Comparison of ENCODE assay signal across 23 cellular contexts in the genomic region with DNA sequence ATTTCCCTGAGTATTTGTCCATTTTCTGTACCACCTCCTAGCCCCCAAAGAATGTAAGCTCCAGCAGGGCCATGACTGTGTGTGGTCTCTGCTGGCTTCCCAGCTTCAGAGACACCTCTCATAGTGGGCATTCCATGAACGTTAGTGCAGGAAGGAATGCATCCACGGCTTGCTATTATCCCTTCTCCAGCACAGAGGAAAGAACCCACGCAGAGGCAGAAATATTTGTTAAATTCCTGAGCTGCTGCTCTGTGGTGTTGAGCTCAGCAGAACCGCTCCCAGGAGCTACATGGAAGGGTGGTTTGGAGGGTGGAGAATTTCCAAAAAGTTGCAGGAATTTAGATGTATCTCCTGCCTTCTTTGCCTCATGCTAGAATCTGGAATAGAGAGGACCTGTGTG.
DNase-seq lines count a peak whose midpoint lies in the region; ATAC-seq, FAIRE-seq and TF ChIP-seq lines count a peak whose summit lies in the region.
"Had no signal": no experiment of that assay in that cellular context is flagged by ENCODE, and none has a peak within 500 bp of the region (broad histone marks: within the 10 kb centered on the region; RNA-seq: fewer than 3 reads in every experiment).

No MANE protein-coding gene starts in this region.

- H3K27me3 Mint-ChIP-seq in CD4-positive, alpha-beta memory T cell, result peaks cover 0 to 2% of the 10 kb centered on the region in 2 donors
- H3K27me3 Mint-ChIP-seq in stimulated activated memory B cell treated with anti-CD40 and anti-IgM and Interleukin-4, amounts not matched to agents 10 μg/mL and 1 μg/mL and 100 μg/mL, for 72 hours, result no peaks in the 10 kb centered on the region
- H3K27me3 Mint-ChIP-seq in activated CD8-positive, alpha-beta T cell treated with anti-CD3 and anti-CD28 coated beads, Interleukin-2, amount 10 ng/mL, durations not matched to agents 7 days and 5 days (ENCODE audit: low read depth), result no peaks in the 10 kb centered on the region
- H3K27me3 Mint-ChIP-seq: activated naive CD8-positive, alpha-beta T cell had no signal

- no peaks in the 10 kb centered on the region for H3K27me3 ChIP-seq in CD4-positive, alpha-beta memory T cell (ENCODE audit: insufficient read depth, low read length)
- H3K27me3 ChIP-seq: dorsolateral prefrontal cortex, foreskin keratinocyte, hepatocyte, MG63, transverse colon had no signal

- no peak overlapping the region for H3K27ac ChIP-seq in CD4-positive, alpha-beta memory T cell (ENCODE audit: low read depth, low read length)
- H3K27ac ChIP-seq: foreskin keratinocyte, hepatocyte, transverse colon had no signal

- peak; percentile 89 for DNase-seq in astrocyte of the hippocampus (ENCODE audit: low read depth, low spot score)
- peak; percentile 79 for DNase-seq in kidney glomerular epithelial cell (lab: John Stamatoyannopoulos, UW)
- peak; percentile 10 for DNase-seq in retinal pigment epithelial cell (ENCODE audit: low read depth)
- no peak for DNase-seq in CD4-positive, alpha-beta memory T cell
- DNase-seq in activated CD8-positive, alpha-beta T cell treated with anti-CD3 and anti-CD28 coated beads, Interleukin-2, amount 10 ng/mL, durations not matched to agents 7 days and 5 days, result no peak
- no peak for DNase-seq in DMS79 (lab: John Stamatoyannopoulos, UW)
- DNase-seq: DND-41; dorsolateral prefrontal cortex; foreskin keratinocyte; MG63; natural killer cell; NCI-H1436 treated with DMSO at 0.1 percent for 48 hours; NCI-H526; stimulated activated CD4-positive, alpha-beta T cell treated with anti-CD3 and anti-CD28 coated beads, Interleukin-2, amount 100 ng/mL, for 48 hours; T1000; transverse colon had no signal

- no peak overlapping the region for H3K4me3 Mint-ChIP-seq in CD4-positive, alpha-beta memory T cell
- no peak overlapping the region for H3K4me3 Mint-ChIP-seq in stimulated activated memory B cell treated with anti-CD40 and anti-IgM and Interleukin-4, amounts not matched to agents 10 μg/mL and 1 μg/mL and 100 μg/mL, for 72 hours
- H3K4me3 Mint-ChIP-seq in activated CD8-positive, alpha-beta T cell treated with anti-CD3 and anti-CD28 coated beads, Interleukin-2, amount 10 ng/mL, durations not matched to agents 7 days and 5 days, result no peak overlapping the region
- H3K4me3 Mint-ChIP-seq: activated naive CD8-positive, alpha-beta T cell; activated T-helper 1 cell treated with anti-CD3 and anti-CD28 coated beads, Interleukin-12 subunit alpha, Interleukin-12 subunit beta, Interleukin-2, Interleukin-4 antibody, amounts not matched to agents 30 ng/mL and 10 ng/mL and 1 ng/mL, durations not matched to agents 14 hours and 24 hours and 36 hours; IgD-negative memory B cell; natural killer cell; stimulated activated naive CD8-positive, alpha-beta T cell treated with anti-CD3 and anti-CD28 coated beads, Interleukin-15, Interleukin-2, amounts not matched to agents 100 ng/mL and 50 ng/mL, for 24 hours had no signal

- CTCF ChIA-PET in CD4-positive, alpha-beta memory T cell (lab: Charles Lee; ENCODE audit: partially characterized antibody), result interaction anchor here (0.7 kb wide), 1 partner anchor 104 kb away, joined by 3 read pairs; no protein-coding TSS in a partner anchor
- CTCF ChIA-PET in activated CD8-positive, alpha-beta T cell treated with anti-CD3 and anti-CD28 coated beads, Interleukin-2, amount 10 ng/mL, durations not matched to agents 7 days and 5 days (lab: Charles Lee), result no interaction called here

- no peaks in the 10 kb centered on the region for H3K36me3 Mint-ChIP-seq in CD4-positive, alpha-beta memory T cell
- H3K36me3 Mint-ChIP-seq in stimulated activated memory B cell treated with anti-CD40 and anti-IgM and Interleukin-4, amounts not matched to agents 10 μg/mL and 1 μg/mL and 100 μg/mL, for 72 hours, result no peaks in the 10 kb centered on the region
- H3K36me3 Mint-ChIP-seq in activated CD8-positive, alpha-beta T cell treated with anti-CD3 and anti-CD28 coated beads, Interleukin-2, amount 10 ng/mL, durations not matched to agents 7 days and 5 days (ENCODE audit: low read depth), result no peaks in the 10 kb centered on the region
- H3K36me3 Mint-ChIP-seq: activated naive CD8-positive, alpha-beta T cell; IgD-negative memory B cell; natural killer cell had no signal

- H3K4me1 ChIP-seq in CD4-positive, alpha-beta memory T cell (ENCODE audit: insufficient read depth, low read length), result no peaks in the 10 kb centered on the region
- H3K4me1 ChIP-seq: foreskin keratinocyte, transverse colon had no signal

- H3K36me3 ChIP-seq in CD4-positive, alpha-beta memory T cell (ENCODE audit: insufficient read depth, low read length), result no peaks in the 10 kb centered on the region
- H3K36me3 ChIP-seq: MG63, transverse colon had no signal

- H3K4me3 ChIP-seq in retinal pigment epithelial cell (ENCODE audit: low read length), result no peak overlapping the region
- no peak overlapping the region for H3K4me3 ChIP-seq in CD4-positive, alpha-beta memory T cell (ENCODE audit: low read length in 2 of 2)
- H3K4me3 ChIP-seq: dorsolateral prefrontal cortex, hepatocyte, MG63, transverse colon had no signal

- H3K9me3 ChIP-seq in CD4-positive, alpha-beta memory T cell (ENCODE audit: control insufficient read depth in 1 of 2, low read length in 2 of 2), result no peaks in the 10 kb centered on the region
- H3K9me3 ChIP-seq: MG63, transverse colon had no signal

- POLR2A ChIA-PET in CD4-positive, alpha-beta memory T cell (lab: Charles Lee; ENCODE audit: partially characterized antibody), result no interaction called here
- POLR2A ChIA-PET in activated CD8-positive, alpha-beta T cell treated with anti-CD3 and anti-CD28 coated beads, Interleukin-2, amount 10 ng/mL, durations not matched to agents 7 days and 5 days (lab: Charles Lee), result interaction anchor here (1.1 kb wide), 1 partner anchor 9 kb away, joined by 3 read pairs; no protein-coding TSS in a partner anchor

- peak; percentile 97 for FAIRE-seq in G401.6 (lab: Jason Lieb, UNC)

- no peak for ATAC-seq in stimulated activated memory B cell treated with anti-CD40 and anti-IgM and Interleukin-4, amounts not matched to agents 10 μg/mL and 1 μg/mL and 100 μg/mL, for 72 hours
- no peak for ATAC-seq in activated CD8-positive, alpha-beta T cell treated with anti-CD3 and anti-CD28 coated beads, Interleukin-2, amount 10 ng/mL, durations not matched to agents 7 days and 5 days
- ATAC-seq: foreskin keratinocyte, natural killer cell had no signal

- intact Hi-C loops in CD4-positive, alpha-beta memory T cell (cut with micrococcal nuclease), result no loop called here

- no peak for TF ChIP-seq CTCF in retinal pigment epithelial cell (conservative IDR thresholded peaks at IDR 0.05; ENCODE audit: low read depth, low read length)

- H3K9me3 Mint-ChIP-seq in CD4-positive, alpha-beta memory T cell, result no peaks in the 10 kb centered on the region
- H3K9me3 Mint-ChIP-seq in stimulated activated memory B cell treated with anti-CD40 and anti-IgM and Interleukin-4, amounts not matched to agents 10 μg/mL and 1 μg/mL and 100 μg/mL, for 72 hours, result no peaks in the 10 kb centered on the region
- H3K9me3 Mint-ChIP-seq in activated CD8-positive, alpha-beta T cell treated with anti-CD3 and anti-CD28 coated beads, Interleukin-2, amount 10 ng/mL, durations not matched to agents 7 days and 5 days (ENCODE audit: insufficient read depth), result no peaks in the 10 kb centered on the region
- H3K9me3 Mint-ChIP-seq: activated T-helper 1 cell treated with anti-CD3 and anti-CD28 coated beads, Interleukin-12 subunit alpha, Interleukin-12 subunit beta, Interleukin-2, Interleukin-4 antibody, amounts not matched to agents 30 ng/mL and 10 ng/mL and 1 ng/mL, durations not matched to agents 14 hours and 24 hours and 36 hours; IgD-negative memory B cell; natural killer cell; stimulated activated naive CD8-positive, alpha-beta T cell treated with anti-CD3 and anti-CD28 coated beads, Interleukin-15, Interleukin-2, amounts not matched to agents 100 ng/mL and 50 ng/mL, for 24 hours had no signal

- no peak overlapping the region for H3K27ac Mint-ChIP-seq in CD4-positive, alpha-beta memory T cell
- no peak overlapping the region for H3K27ac Mint-ChIP-seq in stimulated activated memory B cell treated with anti-CD40 and anti-IgM and Interleukin-4, amounts not matched to agents 10 μg/mL and 1 μg/mL and 100 μg/mL, for 72 hours
- no peak overlapping the region for H3K27ac Mint-ChIP-seq in activated CD8-positive, alpha-beta T cell treated with anti-CD3 and anti-CD28 coated beads, Interleukin-2, amount 10 ng/mL, durations not matched to agents 7 days and 5 days
- H3K27ac Mint-ChIP-seq: activated naive CD8-positive, alpha-beta T cell; activated T-helper 1 cell treated with anti-CD3 and anti-CD28 coated beads, Interleukin-12 subunit alpha, Interleukin-12 subunit beta, Interleukin-2, Interleukin-4 antibody, amounts not matched to agents 30 ng/mL and 10 ng/mL and 1 ng/mL, durations not matched to agents 14 hours and 24 hours and 36 hours; natural killer cell; stimulated activated naive CD8-positive, alpha-beta T cell treated with anti-CD3 and anti-CD28 coated beads, Interleukin-15, Interleukin-2, amounts not matched to agents 100 ng/mL and 50 ng/mL, for 24 hours had no signal

- no peaks in the 10 kb centered on the region for H3K4me1 Mint-ChIP-seq in CD4-positive, alpha-beta memory T cell
- H3K4me1 Mint-ChIP-seq in stimulated activated memory B cell treated with anti-CD40 and anti-IgM and Interleukin-4, amounts not matched to agents 10 μg/mL and 1 μg/mL and 100 μg/mL, for 72 hours, result no peaks in the 10 kb centered on the region
- H3K4me1 Mint-ChIP-seq in activated CD8-positive, alpha-beta T cell treated with anti-CD3 and anti-CD28 coated beads, Interleukin-2, amount 10 ng/mL, durations not matched to agents 7 days and 5 days (ENCODE audit: low read depth), result no peaks in the 10 kb centered on the region
- H3K4me1 Mint-ChIP-seq: natural killer cell had no signal

Comparison
In these comparisons a context has a peak if more than half of its experiments do, and no peak if none do; other contexts are left out.
1. DNase-seq: peak in astrocyte of the hippocampus (single experiment), kidney glomerular epithelial cell (single experiment) and retinal pigment epithelial cell (single experiment); none in CD4-positive, alpha-beta memory T cell (0 of 5), activated CD8-positive, alpha-beta T cell treated with anti-CD3 and anti-CD28 coated beads, Interleukin-2, amount 10 ng/mL, durations not matched to agents 7 days and 5 days (single experiment) and DMS79 (single experiment).